8 cellular contexts compared by ENCODE assay signal in genomic region chr14:24146978-24147760, GRCh38. TPM values are rescaled to one million over a fixed set of nuclear protein-coding genes. Genes with fewer than 3 reads are reported as not detected.
DNase-seq lines count a peak whose midpoint lies in the region; ATAC-seq and TF ChIP-seq lines count a peak whose summit lies in the region.

Gene RNF31, plus strand, starts transcription at chr14:24147498. Its CDS starts 201 bp downstream, at chr14:24147699.

- peak within 1 kb of the TSS; percentile 82 for H3K9ac ChIP-seq in smooth muscle cell (ENCODE audit: low read depth)

- H3K79me2 ChIP-seq in ACC112 (ENCODE audit: control insufficient read depth, insufficient read depth, low read length, unreplicated experiment) = peaks cover 54% of the 10 kb centered on the region
- peaks cover 24% of the 10 kb centered on the region for H3K79me2 ChIP-seq in smooth muscle cell (ENCODE audit: low read depth)

- intact Hi-C loops in breast epithelium (cut with DNase I; ENCODE audit: low total_unique reads) = no loop called here

- peaks cover 9% of the 10 kb centered on the region for H4K20me1 ChIP-seq in smooth muscle cell (ENCODE audit: low read depth)

- H3K27me3 ChIP-seq in ACC112 (ENCODE audit: insufficient read depth, low read length) = no peaks in the 10 kb centered on the region
- H3K27me3 ChIP-seq in breast epithelium = no peaks in the 10 kb centered on the region
- no peaks in the 10 kb centered on the region for H3K27me3 ChIP-seq in smooth muscle cell (ENCODE audit: low read depth)

- H3K36me3 ChIP-seq in ACC112 (ENCODE audit: insufficient read depth, low read length) (peaks cover 39% of the 10 kb centered on the region), breast epithelium (peaks cover 11% of the 10 kb centered on the region), smooth muscle cell (ENCODE audit: low read depth) (no peaks in the 10 kb centered on the region)

- H2AFZ ChIP-seq in ACC112 (ENCODE audit: low read length, unreplicated experiment) (peak within 1 kb of the TSS; percentile 72), smooth muscle cell (ENCODE audit: low read depth) (peak within 1 kb of the TSS; percentile 85)

- H3K4me2 ChIP-seq in smooth muscle cell = peak within 1 kb of the TSS; percentile 88

- no peaks in the 10 kb centered on the region for H3K9me3 ChIP-seq in breast epithelium
- H3K9me3 ChIP-seq in smooth muscle cell (replicated peaks; ENCODE audit: low read depth) = no peaks in the 10 kb centered on the region

- H3K27ac ChIP-seq in ACC112 (ENCODE audit: low read depth, low read length) (peak within 1 kb of the TSS; percentile 86), VCaP (peak within 1 kb of the TSS; percentile 83), breast epithelium (peak within 1 kb of the TSS; percentile 86 to 94), smooth muscle cell (ENCODE audit: low read depth) (peak within 1 kb of the TSS; percentile 93)

- DNase-seq in NCI-H2196 treated with DMSO at 0.1 percent for 48 hours (lab: John Stamatoyannopoulos, UW; ENCODE audit: unreplicated experiment) (peak; percentile 98), breast epithelium (ENCODE audit: low spot score in 2 of 2) (peak; percentile 98), iPS-NIHi11 (ENCODE audit: low spot score) (peak; percentile 95), smooth muscle cell (lab: John Stamatoyannopoulos, UW; ENCODE audit: unreplicated experiment) (peak; percentile 93)

- H3K4me3 ChIP-seq in ACC112 (ENCODE audit: low read depth, low read length) (peak within 1 kb of the TSS; percentile 92), breast epithelium (peak within 1 kb of the TSS; percentile 87 to 95 (median 94)), smooth muscle cell (peak within 1 kb of the TSS; percentile 86)

- peaks cover 16% of the 10 kb centered on the region for H3F3A ChIP-seq in smooth muscle cell (ENCODE audit: low read depth)

- TF ChIP-seq POLR2A in breast epithelium (IDR thresholded peaks at IDR 0.05) = no peak

- TF ChIP-seq CTCF in VCaP (conservative IDR thresholded peaks at IDR 0.05) = no peak
- TF ChIP-seq CTCF in breast epithelium (IDR thresholded peaks at IDR 0.05) = peak in 1 of 3 donors; percentile 2
- TF ChIP-seq CTCF in smooth muscle cell (IDR thresholded peaks at IDR 0.05; ENCODE audit: borderline replicate concordance, insufficient read depth, poor library complexity, severe bottlenecking) = no peak

- peaks cover 37% of the 10 kb centered on the region for H3K4me1 ChIP-seq in ACC112 (ENCODE audit: control insufficient read depth, insufficient read depth, low read length, unreplicated experiment)
- peaks cover 4 to 9% of the 10 kb centered on the region in 2 donors for H3K4me1 ChIP-seq in breast epithelium
- H3K4me1 ChIP-seq in smooth muscle cell (ENCODE audit: low read depth) = peaks cover 15% of the 10 kb centered on the region

- WGBS in smooth muscle cell (ENCODE audit: low lambda C conversion rate) = under 1% methylated on average over 37 of the region's 57 CpGs

- ATAC-seq in GM18870 (IDR thresholded peaks at IDR 0.05; ENCODE audit: unreplicated experiment) (peak; percentile 75), HG03135 (IDR thresholded peaks at IDR 0.05; ENCODE audit: unreplicated experiment) (peak; percentile 79)

RNA-seq across cellular contexts. Expression of gene RNF31, which starts in this region (rescaled TPM):
- total RNA-seq in breast epithelium (10 to 100 TPM; 29.1 to 43.8 (median 41.0) TPM), smooth muscle cell (39.3 and 74.8 TPM in 2 replicates)
- 23.3 and 25.4 TPM in 2 replicates for polyA plus RNA-seq in smooth muscle cell

Comparison
In these comparisons a context has a peak if more than half of its experiments do, and no peak if none do; other contexts are left out.
1. Peak in every context shown above with its lines: DNase-seq, ATAC-seq, H3K4me3 ChIP-seq and H3K27ac ChIP-seq.